In the genomic region with DNA sequence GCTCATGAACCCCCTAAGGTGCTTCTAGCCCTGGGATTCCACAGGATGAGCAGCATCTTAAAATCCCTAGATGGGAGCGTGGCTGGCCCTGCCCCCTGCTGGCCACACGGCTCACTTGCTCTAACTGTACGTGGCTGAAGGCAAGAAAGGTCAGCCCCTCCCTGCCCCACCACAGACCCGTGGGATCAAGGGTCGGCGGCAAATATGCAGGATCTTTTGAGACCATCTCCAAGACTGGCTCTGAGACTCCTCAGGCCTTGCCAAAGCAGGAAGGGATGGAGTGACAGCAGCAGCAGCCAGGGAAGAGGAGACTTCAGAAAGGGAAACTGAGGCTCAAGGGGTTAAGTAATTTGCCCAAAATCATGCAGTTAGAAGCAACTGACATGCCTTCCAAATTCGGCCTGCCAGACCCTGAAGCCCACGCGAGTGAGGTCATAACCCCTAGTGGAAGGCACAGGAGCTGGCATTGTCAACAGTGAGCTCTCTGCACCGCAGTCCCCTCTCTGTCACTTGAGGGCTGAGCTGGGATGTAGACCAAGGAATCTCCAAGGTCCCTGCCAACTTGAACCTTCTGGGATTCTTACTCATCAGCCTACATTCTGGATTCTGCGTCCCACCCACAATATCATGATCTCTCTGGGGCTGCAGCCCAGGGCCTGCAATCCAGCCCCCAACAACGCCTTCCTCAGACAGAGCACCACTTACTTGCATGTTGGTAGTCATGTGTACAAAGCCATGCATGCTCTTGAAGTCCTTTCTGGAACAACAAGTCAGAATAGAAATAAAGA, we compare ENCODE assay signal across 1 cellular context.
TF ChIP-seq lines count a peak whose summit lies in the region.

No MANE protein-coding gene starts in this region.

TF ChIP-seq in HepG2, 621 proteins besides CTCF, POLR2A, EP300 and RAD21 (continued from another document and continues in another):
- no peak for TF ChIP-seq ZNF703 (CRISPR knock-in tag; IDR thresholded peaks at IDR 0.05; ENCODE audit: borderline replicate concordance)
- TF ChIP-seq, protein P1, sequence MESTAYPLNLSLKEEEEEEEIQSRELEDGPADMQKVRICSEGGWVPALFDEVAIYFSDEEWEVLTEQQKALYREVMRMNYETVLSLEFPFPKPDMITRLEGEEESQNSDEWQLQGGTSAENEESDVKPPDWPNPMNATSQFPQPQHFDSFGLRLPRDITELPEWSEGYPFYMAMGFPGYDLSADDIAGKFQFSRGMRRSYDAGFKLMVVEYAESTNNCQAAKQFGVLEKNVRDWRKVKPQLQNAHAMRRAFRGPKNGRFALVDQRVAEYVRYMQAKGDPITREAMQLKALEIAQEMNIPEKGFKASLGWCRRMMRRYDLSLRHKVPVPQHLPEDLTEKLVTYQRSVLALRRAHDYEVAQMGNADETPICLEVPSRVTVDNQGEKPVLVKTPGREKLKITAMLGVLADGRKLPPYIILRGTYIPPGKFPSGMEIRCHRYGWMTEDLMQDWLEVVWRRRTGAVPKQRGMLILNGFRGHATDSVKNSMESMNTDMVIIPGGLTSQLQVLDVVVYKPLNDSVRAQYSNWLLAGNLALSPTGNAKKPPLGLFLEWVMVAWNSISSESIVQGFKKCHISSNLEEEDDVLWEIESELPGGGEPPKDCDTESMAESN (CRISPR knock-in tag; conservative IDR thresholded peaks at IDR 0.05), result no peak
- no peak for TF ChIP-seq MTA3 (CRISPR knock-in tag; IDR thresholded peaks at IDR 0.05)
- no peak for TF ChIP-seq ZNF17 (CRISPR knock-in tag; IDR thresholded peaks at IDR 0.05)
- TF ChIP-seq ATF1 (CRISPR knock-in tag; IDR thresholded peaks at IDR 0.05), result no peak
- TF ChIP-seq ZNF331 (CRISPR knock-in tag; IDR thresholded peaks at IDR 0.05), result 0 out of 2 replicates have a peak, but pooled peaks have one; percentile 15
- no peak for TF ChIP-seq SIX1 (CRISPR knock-in tag; IDR thresholded peaks at IDR 0.05; ENCODE audit: borderline replicate concordance)
- TF ChIP-seq, protein P2, sequence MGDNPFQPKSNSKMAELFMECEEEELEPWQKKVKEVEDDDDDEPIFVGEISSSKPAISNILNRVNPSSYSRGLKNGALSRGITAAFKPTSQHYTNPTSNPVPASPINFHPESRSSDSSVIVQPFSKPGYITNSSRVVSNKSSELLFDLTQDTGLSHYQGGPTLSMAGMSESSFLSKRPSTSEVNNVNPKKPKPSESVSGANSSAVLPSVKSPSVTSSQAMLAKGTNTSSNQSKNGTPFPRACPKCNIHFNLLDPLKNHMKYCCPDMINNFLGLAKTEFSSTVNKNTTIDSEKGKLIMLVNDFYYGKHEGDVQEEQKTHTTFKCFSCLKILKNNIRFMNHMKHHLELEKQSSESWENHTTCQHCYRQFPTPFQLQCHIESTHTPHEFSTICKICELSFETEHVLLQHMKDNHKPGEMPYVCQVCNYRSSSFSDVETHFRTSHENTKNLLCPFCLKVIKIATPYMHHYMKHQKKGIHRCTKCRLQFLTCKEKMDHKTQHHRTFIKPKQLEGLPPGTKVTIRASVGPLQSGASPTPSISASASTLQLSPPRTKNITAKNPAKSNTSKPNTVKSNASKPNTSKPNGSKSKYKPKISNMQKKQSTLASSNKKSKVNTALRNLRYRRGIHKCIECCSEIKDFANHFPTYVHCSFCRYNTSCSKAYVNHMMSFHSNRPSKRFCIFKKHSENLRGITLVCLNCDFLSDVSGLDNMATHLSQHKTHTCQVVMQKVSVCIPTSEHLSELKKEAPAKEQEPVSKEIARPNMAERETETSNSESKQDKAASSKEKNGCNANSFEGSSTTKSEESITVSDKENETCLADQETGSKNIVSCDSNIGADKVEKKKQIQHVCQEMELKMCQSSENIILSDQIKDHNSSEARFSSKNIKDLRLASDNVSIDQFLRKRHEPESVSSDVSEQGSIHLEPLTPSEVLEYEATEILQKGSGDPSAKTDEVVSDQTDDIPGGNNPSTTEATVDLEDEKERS (CRISPR knock-in tag; IDR thresholded peaks at IDR 0.05), result no peak
- TF ChIP-seq ZNF652 (CRISPR knock-in tag; IDR thresholded peaks at IDR 0.05; ENCODE audit: borderline replicate concordance, low read depth), result no peak
- peak; percentile 26; the same call in 1 of the 2 replicates for TF ChIP-seq PITX1 (CRISPR knock-in tag; IDR thresholded peaks at IDR 0.05)
- peak; percentile 21; the same call in 1 of the 2 replicates for TF ChIP-seq RXRA (CRISPR knock-in tag; IDR thresholded peaks at IDR 0.05)
- no peak for TF ChIP-seq TSC22D2 (CRISPR knock-in tag; IDR thresholded peaks at IDR 0.05; ENCODE audit: borderline replicate concordance)
- no peak for TF ChIP-seq ZMYM3 (CRISPR knock-in tag; IDR thresholded peaks at IDR 0.05)
- TF ChIP-seq KDM2A (CRISPR knock-in tag; IDR thresholded peaks at IDR 0.05; ENCODE audit: borderline replicate concordance, low read depth), result peak; percentile 54; the same call in 1 of the 2 replicates
- no peak for TF ChIP-seq ZNF713 (CRISPR knock-in tag; IDR thresholded peaks at IDR 0.05)
- TF ChIP-seq NR2F6 (IDR thresholded peaks at IDR 0.05), result peak; percentile 28; the same call in 1 of the 2 replicates
- peak; percentile 61 for TF ChIP-seq NR2F6 (CRISPR knock-in tag; IDR thresholded peaks at IDR 0.05)
- TF ChIP-seq SMARCE1 (IDR thresholded peaks at IDR 0.05; ENCODE audit: borderline replicate concordance), result no peak
- TF ChIP-seq NCOA5 (CRISPR knock-in tag; IDR thresholded peaks at IDR 0.05), result no peak
- TF ChIP-seq HCFC1 (IDR thresholded peaks at IDR 0.05; ENCODE audit: low read depth, low read length), result no peak
- 0 out of 2 replicates have a peak, but pooled peaks have one; percentile 27 for TF ChIP-seq TARDBP (CRISPR knock-in tag; IDR thresholded peaks at IDR 0.05)
- TF ChIP-seq, protein P3, sequence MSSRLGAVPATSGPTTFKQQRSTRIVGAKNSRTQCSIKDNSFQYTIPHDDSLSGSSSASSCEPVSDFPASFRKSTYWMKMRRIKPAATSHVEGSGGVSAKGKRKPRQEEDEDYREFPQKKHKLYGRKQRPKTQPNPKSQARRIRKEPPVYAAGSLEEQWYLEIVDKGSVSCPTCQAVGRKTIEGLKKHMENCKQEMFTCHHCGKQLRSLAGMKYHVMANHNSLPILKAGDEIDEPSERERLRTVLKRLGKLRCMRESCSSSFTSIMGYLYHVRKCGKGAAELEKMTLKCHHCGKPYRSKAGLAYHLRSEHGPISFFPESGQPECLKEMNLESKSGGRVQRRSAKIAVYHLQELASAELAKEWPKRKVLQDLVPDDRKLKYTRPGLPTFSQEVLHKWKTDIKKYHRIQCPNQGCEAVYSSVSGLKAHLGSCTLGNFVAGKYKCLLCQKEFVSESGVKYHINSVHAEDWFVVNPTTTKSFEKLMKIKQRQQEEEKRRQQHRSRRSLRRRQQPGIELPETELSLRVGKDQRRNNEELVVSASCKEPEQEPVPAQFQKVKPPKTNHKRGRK (CRISPR knock-in tag; IDR thresholded peaks at IDR 0.05), result no peak
- TF ChIP-seq GABPB1 (CRISPR knock-in tag; IDR thresholded peaks at IDR 0.05), result no peak
- no peak for TF ChIP-seq ZNF709 (CRISPR knock-in tag; IDR thresholded peaks at IDR 0.05)
- no peak for TF ChIP-seq KDM5A (IDR thresholded peaks at IDR 0.05; ENCODE audit: borderline replicate concordance, low read length)
- no peak for TF ChIP-seq SP2 (CRISPR knock-in tag; IDR thresholded peaks at IDR 0.05)
- no peak for TF ChIP-seq KLF9 (CRISPR knock-in tag; IDR thresholded peaks at IDR 0.05; ENCODE audit: low read depth)
- TF ChIP-seq, protein P4, sequence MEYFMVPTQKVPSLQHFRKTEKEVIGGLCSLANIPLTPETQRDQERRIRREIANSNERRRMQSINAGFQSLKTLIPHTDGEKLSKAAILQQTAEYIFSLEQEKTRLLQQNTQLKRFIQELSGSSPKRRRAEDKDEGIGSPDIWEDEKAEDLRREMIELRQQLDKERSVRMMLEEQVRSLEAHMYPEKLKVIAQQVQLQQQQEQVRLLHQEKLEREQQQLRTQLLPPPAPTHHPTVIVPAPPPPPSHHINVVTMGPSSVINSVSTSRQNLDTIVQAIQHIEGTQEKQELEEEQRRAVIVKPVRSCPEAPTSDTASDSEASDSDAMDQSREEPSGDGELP (IDR thresholded peaks at IDR 0.05; ENCODE audit: borderline replicate concordance, low read depth), result no peak
- TF ChIP-seq SRSF9 (IDR thresholded peaks at IDR 0.05; ENCODE audit: borderline replicate concordance, insufficient read depth, low read depth, low read length, poor library complexity, severe bottlenecking), result no peak
- peak; percentile 86 for TF ChIP-seq XRCC5 (optimal IDR thresholded peaks at IDR 0.05; ENCODE audit: low read length)
- TF ChIP-seq TRIM24 (CRISPR knock-in tag; IDR thresholded peaks at IDR 0.05), result no peak
- 0 out of 2 replicates have a peak, but pooled peaks have one; percentile 10 for TF ChIP-seq BCL6 (CRISPR knock-in tag; IDR thresholded peaks at IDR 0.05)
- TF ChIP-seq, protein P5, sequence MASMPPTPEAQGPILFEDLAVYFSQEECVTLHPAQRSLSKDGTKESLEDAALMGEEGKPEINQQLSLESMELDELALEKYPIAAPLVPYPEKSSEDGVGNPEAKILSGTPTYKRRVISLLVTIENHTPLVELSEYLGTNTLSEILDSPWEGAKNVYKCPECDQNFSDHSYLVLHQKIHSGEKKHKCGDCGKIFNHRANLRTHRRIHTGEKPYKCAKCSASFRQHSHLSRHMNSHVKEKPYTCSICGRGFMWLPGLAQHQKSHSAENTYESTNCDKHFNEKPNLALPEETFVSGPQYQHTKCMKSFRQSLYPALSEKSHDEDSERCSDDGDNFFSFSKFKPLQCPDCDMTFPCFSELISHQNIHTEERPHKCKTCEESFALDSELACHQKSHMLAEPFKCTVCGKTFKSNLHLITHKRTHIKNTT (CRISPR knock-in tag; IDR thresholded peaks at IDR 0.05), result no peak
- no peak for TF ChIP-seq ZNF772 (CRISPR knock-in tag; IDR thresholded peaks at IDR 0.05)
- TF ChIP-seq NFKB2 (CRISPR knock-in tag; IDR thresholded peaks at IDR 0.05; ENCODE audit: borderline replicate concordance), result peak; percentile 68; the same call in 1 of the 2 replicates
- TF ChIP-seq ZNF839 (CRISPR knock-in tag; IDR thresholded peaks at IDR 0.05; ENCODE audit: borderline replicate concordance), result no peak
- TF ChIP-seq MEIS2 (CRISPR knock-in tag; IDR thresholded peaks at IDR 0.05), result peak; percentile 56; the same call in 1 of the 2 replicates
- no peak for TF ChIP-seq SAP130 (CRISPR knock-in tag; IDR thresholded peaks at IDR 0.05; ENCODE audit: low read depth)
- no peak for TF ChIP-seq ATF7 (IDR thresholded peaks at IDR 0.05)
- TF ChIP-seq ATF7 (CRISPR knock-in tag; IDR thresholded peaks at IDR 0.05), result no peak
- TF ChIP-seq KMT2B (CRISPR knock-in tag; IDR thresholded peaks at IDR 0.05), result no peak
- peak; percentile 74; the same call in 1 of the 2 replicates for TF ChIP-seq NRL (CRISPR knock-in tag; IDR thresholded peaks at IDR 0.05; ENCODE audit: borderline replicate concordance)
- no peak; the same call in 1 of the 2 replicates for TF ChIP-seq CBX5 (CRISPR knock-in tag; IDR thresholded peaks at IDR 0.05; ENCODE audit: borderline replicate concordance)
- TF ChIP-seq ZNF557 (CRISPR knock-in tag; IDR thresholded peaks at IDR 0.05), result no peak
- TF ChIP-seq TEAD3 (CRISPR knock-in tag; optimal IDR thresholded peaks at IDR 0.05; ENCODE audit: borderline replicate concordance), result peak; percentile 38
- TF ChIP-seq HOXA7 (CRISPR knock-in tag; IDR thresholded peaks at IDR 0.05), result no peak
- no peak for TF ChIP-seq JARID2 (CRISPR knock-in tag; IDR thresholded peaks at IDR 0.05; ENCODE audit: insufficient replicate concordance)
- TF ChIP-seq, protein P6, sequence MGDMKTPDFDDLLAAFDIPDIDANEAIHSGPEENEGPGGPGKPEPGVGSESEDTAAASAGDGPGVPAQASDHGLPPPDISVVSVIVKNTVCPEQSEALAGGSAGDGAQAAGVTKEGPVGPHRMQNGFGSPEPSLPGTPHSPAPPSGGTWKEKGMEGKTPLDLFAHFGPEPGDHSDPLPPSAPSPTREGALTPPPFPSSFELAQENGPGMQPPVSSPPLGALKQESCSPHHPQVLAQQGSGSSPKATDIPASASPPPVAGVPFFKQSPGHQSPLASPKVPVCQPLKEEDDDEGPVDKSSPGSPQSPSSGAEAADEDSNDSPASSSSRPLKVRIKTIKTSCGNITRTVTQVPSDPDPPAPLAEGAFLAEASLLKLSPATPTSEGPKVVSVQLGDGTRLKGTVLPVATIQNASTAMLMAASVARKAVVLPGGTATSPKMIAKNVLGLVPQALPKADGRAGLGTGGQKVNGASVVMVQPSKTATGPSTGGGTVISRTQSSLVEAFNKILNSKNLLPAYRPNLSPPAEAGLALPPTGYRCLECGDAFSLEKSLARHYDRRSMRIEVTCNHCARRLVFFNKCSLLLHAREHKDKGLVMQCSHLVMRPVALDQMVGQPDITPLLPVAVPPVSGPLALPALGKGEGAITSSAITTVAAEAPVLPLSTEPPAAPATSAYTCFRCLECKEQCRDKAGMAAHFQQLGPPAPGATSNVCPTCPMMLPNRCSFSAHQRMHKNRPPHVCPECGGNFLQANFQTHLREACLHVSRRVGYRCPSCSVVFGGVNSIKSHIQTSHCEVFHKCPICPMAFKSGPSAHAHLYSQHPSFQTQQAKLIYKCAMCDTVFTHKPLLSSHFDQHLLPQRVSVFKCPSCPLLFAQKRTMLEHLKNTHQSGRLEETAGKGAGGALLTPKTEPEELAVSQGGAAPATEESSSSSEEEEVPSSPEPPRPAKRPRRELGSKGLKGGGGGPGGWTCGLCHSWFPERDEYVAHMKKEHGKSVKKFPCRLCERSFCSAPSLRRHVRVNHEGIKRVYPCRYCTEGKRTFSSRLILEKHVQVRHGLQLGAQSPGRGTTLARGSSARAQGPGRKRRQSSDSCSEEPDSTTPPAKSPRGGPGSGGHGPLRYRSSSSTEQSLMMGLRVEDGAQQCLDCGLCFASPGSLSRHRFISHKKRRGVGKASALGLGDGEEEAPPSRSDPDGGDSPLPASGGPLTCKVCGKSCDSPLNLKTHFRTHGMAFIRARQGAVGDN (CRISPR knock-in tag; IDR thresholded peaks at IDR 0.05), result peak; percentile 21; the same call in 1 of the 2 replicates
- TF ChIP-seq PPARG (CRISPR knock-in tag; conservative IDR thresholded peaks at IDR 0.05), result no peak
- no peak for TF ChIP-seq ZNF382 (CRISPR knock-in tag; IDR thresholded peaks at IDR 0.05; ENCODE audit: borderline replicate concordance)
- TF ChIP-seq ESRRA (CRISPR knock-in tag; IDR thresholded peaks at IDR 0.05; ENCODE audit: low read depth), result no peak
- no peak for TF ChIP-seq SP140L (CRISPR knock-in tag; IDR thresholded peaks at IDR 0.05; ENCODE audit: borderline replicate concordance)
- TF ChIP-seq SALL1 (CRISPR knock-in tag; IDR thresholded peaks at IDR 0.05), result peak; percentile 54
- TF ChIP-seq, protein P7, sequence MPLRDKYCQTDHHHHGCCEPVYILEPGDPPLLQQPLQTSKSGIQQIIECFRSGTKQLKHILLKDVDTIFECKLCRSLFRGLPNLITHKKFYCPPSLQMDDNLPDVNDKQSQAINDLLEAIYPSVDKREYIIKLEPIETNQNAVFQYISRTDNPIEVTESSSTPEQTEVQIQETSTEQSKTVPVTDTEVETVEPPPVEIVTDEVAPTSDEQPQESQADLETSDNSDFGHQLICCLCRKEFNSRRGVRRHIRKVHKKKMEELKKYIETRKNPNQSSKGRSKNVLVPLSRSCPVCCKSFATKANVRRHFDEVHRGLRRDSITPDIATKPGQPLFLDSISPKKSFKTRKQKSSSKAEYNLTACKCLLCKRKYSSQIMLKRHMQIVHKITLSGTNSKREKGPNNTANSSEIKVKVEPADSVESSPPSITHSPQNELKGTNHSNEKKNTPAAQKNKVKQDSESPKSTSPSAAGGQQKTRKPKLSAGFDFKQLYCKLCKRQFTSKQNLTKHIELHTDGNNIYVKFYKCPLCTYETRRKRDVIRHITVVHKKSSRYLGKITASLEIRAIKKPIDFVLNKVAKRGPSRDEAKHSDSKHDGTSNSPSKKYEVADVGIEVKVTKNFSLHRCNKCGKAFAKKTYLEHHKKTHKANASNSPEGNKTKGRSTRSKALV (CRISPR knock-in tag; IDR thresholded peaks at IDR 0.05), result no peak
- TF ChIP-seq ISX (CRISPR knock-in tag; conservative IDR thresholded peaks at IDR 0.05), result no peak
- TF ChIP-seq SMC3 (IDR thresholded peaks at IDR 0.05; ENCODE audit: low read length), result peak; percentile 69
- no peak for TF ChIP-seq ZNF460 (CRISPR knock-in tag; IDR thresholded peaks at IDR 0.05; ENCODE audit: borderline replicate concordance)
